In the genomic region with DNA sequence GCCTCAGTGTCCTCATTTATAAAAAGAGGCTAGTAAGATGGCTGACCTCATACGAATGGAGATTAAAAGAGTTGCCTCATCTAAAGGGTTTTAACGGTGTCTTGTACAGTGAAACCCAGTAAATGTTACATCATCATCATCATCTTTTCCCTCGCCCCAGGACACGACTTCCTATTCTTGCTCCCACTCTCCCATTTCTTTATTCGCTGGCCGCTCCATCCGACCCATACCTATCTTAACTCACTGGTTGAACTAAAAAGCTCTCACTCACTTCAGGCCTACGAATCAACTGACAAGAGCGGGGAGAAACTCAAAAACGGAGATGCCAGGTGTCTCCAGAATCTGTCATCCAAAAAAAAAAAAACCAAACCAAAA, we compare ENCODE assay signal across 9 cellular contexts. TPM values are rescaled to one million over a fixed set of nuclear protein-coding genes. Genes with fewer than 3 reads are reported as not detected.
DNase-seq lines count a peak whose midpoint lies in the region; ATAC-seq and TF ChIP-seq lines count a peak whose summit lies in the region.
"Had no signal": no experiment of that assay in that cellular context is flagged by ENCODE, and none has a peak within 500 bp of the region (broad histone marks: within the 10 kb centered on the region; RNA-seq: fewer than 3 reads in every experiment).

No MANE protein-coding gene starts in this region.

- POLR2A ChIA-PET in PC-3 (lab: Charles Lee; ENCODE audit: unreplicated experiment), result interaction anchor here (0.6 kb wide), 2 partner anchors 175 to 648 kb away, joined by 4 to 10 read pairs; no protein-coding TSS in a partner anchor

- H2AFZ ChIP-seq in PC-3 (ENCODE audit: low read length), result peak overlapping the region; percentile 99

- in situ Hi-C loops in ACHN (cut with HindIII; ENCODE audit: low pct_ligation_motif_present, low pct_unique_long_range_greater_than_20kb, low sequenced_read_pairs) (no loop called here), GM13976 (cut with MboI; ENCODE audit: low sequenced_read_pairs, unreplicated experiment) (no loop called here)

- intact Hi-C loops in PC-3 (cut with micrococcal nuclease), result loop anchor here (1.0 kb wide), 1 partner anchor 114 kb away; no protein-coding TSS in a partner anchor

- DNase-seq in ACHN (peak; percentile 44), GM13976 (ENCODE audit: low spot score) (peak; percentile 12), PC-3 (peak; percentile 4), NCI-H524 treated with DMSO at 0.1 percent for 48 hours (lab: John Stamatoyannopoulos, UW) (no peak), putamen (ENCODE audit: low spot score) (no peak)
- DNase-seq in effector memory CD4-positive, alpha-beta T cell, result peak in 1 of 3 donors; percentile 2

- peaks cover 8% of the 10 kb centered on the region; the same call in 1 of the 2 replicates for H3K79me2 ChIP-seq in PC-3 (ENCODE audit: low read length)

- no peaks in the 10 kb centered on the region for H4K20me1 ChIP-seq in PC-3 (ENCODE audit: low read length)

- no peaks in the 10 kb centered on the region for H3K27me3 ChIP-seq in PC-3 (ENCODE audit: low read length)
- H3K27me3 ChIP-seq in effector memory CD4-positive, alpha-beta T cell (replicated peaks; ENCODE audit: control insufficient read depth, insufficient read depth, low read length, poor library complexity, severe bottlenecking), result no peaks in the 10 kb centered on the region
- no peaks in the 10 kb centered on the region for H3K27me3 ChIP-seq in muscle layer of colon (ENCODE audit: control insufficient read depth in 1 of 2, insufficient read depth in 2 of 2, low read length in 2 of 2)

- H3K9ac ChIP-seq in PC-3 (ENCODE audit: low read length) (peak overlapping the region; percentile 81), muscle layer of colon (ENCODE audit: low read length) (peak overlapping the region; percentile 93)

- H3F3A ChIP-seq in PC-3 (ENCODE audit: low read length, unreplicated experiment), result peaks cover 4% of the 10 kb centered on the region

- peak overlapping the region; percentile 93 for H3K4me2 ChIP-seq in PC-3 (ENCODE audit: low read length)

- CTCF ChIA-PET in PC-3 (lab: Charles Lee), result interaction anchor here (1.2 kb wide), 1 partner anchor 114 kb away, joined by 8 read pairs; no protein-coding TSS in a partner anchor

- peak; percentile 18 for ATAC-seq in HG02885 (IDR thresholded peaks at IDR 0.05; ENCODE audit: poor library complexity, unreplicated experiment)
- peak; percentile 16; the same call in 1 of the 2 replicates for ATAC-seq in PC-3

- H3K9me3 ChIP-seq in PC-3 (ENCODE audit: low read length) (no peaks in the 10 kb centered on the region), muscle layer of colon (ENCODE audit: low read length) (no peaks in the 10 kb centered on the region)
- no peaks in the 10 kb centered on the region for H3K9me3 ChIP-seq in effector memory CD4-positive, alpha-beta T cell (ENCODE audit: control insufficient read depth, low read length)

- no peak for TF ChIP-seq CTCF in GM13976 (IDR thresholded peaks at IDR 0.05; ENCODE audit: borderline replicate concordance, control extremely low read depth, extremely low read depth, insufficient read depth, missing control alignments)
- no peak for TF ChIP-seq CTCF in PC-3 (conservative IDR thresholded peaks at IDR 0.05; ENCODE audit: low read depth, low read length)

- BruUV-seq in PC-3 (replicated peaks; lab: Mats Ljungman, UMichigan), result TSS peak; percentile 76

- H3K4me3 ChIP-seq in PC-3 (ENCODE audit: low read length) (peak overlapping the region; percentile 76), muscle layer of colon (ENCODE audit: low read depth in 1 of 2, low read length in 2 of 2) (peak overlapping the region; percentile 59 to 93)
- H3K4me3 ChIP-seq in effector memory CD4-positive, alpha-beta T cell (ENCODE audit: insufficient read depth, low read depth, low read length, poor library complexity, severe bottlenecking), result peak overlapping the region; percentile 94

- H3K36me3 ChIP-seq in PC-3 (ENCODE audit: low read depth, low read length) (no peaks in the 10 kb centered on the region), muscle layer of colon (ENCODE audit: insufficient read depth, low read length) (peaks cover 6% of the 10 kb centered on the region)
- H3K36me3 ChIP-seq in effector memory CD4-positive, alpha-beta T cell (ENCODE audit: control insufficient read depth, insufficient read depth, low read length), result peaks cover 16% of the 10 kb centered on the region

- H3K9me2 ChIP-seq in PC-3 (replicated peaks; ENCODE audit: low read length), result no peaks in the 10 kb centered on the region

- H3K27ac ChIP-seq in PC-3 (ENCODE audit: low read length) (peak overlapping the region; percentile 10; the same call in 1 of the 2 replicates), muscle layer of colon (ENCODE audit: low read depth, low read length) (peak overlapping the region; percentile 74)
- peak overlapping the region; percentile 82 for H3K27ac ChIP-seq in effector memory CD4-positive, alpha-beta T cell (ENCODE audit: insufficient read depth, low read length, poor library complexity, severe bottlenecking)

- H3K4me1 ChIP-seq in PC-3 (ENCODE audit: insufficient read depth, low read length) (peaks cover 6% of the 10 kb centered on the region; the same call in 1 of the 2 replicates), muscle layer of colon (ENCODE audit: insufficient read depth, low read length) (peaks cover 8% of the 10 kb centered on the region)
- peaks cover 10% of the 10 kb centered on the region for H3K4me1 ChIP-seq in effector memory CD4-positive, alpha-beta T cell (ENCODE audit: control insufficient read depth, insufficient read depth, low read length, poor library complexity, severe bottlenecking)

RNA-seq across cellular contexts. Expression of a gene that starts 0.5 kb away (rescaled TPM):
- total RNA-seq in PC-3 (2014; rRNA removed), result 3.8 and 5.5 TPM in 2 replicates

RNA-seq across cellular contexts. Expression of a gene that starts 55.8 kb away (rescaled TPM):
- not detected in 2 replicates for total RNA-seq in PC-3 (2014; rRNA removed)
- total RNA-seq: LHCN-M2 had no signal

Comparison
In these comparisons a context has a peak if more than half of its experiments do, and no peak if none do; other contexts are left out.
1. DNase-seq: peak in ACHN (single experiment), GM13976 (single experiment) and PC-3 (single experiment); none in NCI-H524 treated with DMSO at 0.1 percent for 48 hours (single experiment) and putamen (single experiment).
2. H3K27ac ChIP-seq: peak in every context shown above with its lines; median percentile 82 in effector memory CD4-positive, alpha-beta T cell; 74 in muscle layer of colon; 10 in PC-3.
3. Peak in every context shown above with its lines, with median percentiles within 50 percentile points of each other: H3K4me3 ChIP-seq.